8 cellular contexts compared by ENCODE assay signal in the genomic region with DNA sequence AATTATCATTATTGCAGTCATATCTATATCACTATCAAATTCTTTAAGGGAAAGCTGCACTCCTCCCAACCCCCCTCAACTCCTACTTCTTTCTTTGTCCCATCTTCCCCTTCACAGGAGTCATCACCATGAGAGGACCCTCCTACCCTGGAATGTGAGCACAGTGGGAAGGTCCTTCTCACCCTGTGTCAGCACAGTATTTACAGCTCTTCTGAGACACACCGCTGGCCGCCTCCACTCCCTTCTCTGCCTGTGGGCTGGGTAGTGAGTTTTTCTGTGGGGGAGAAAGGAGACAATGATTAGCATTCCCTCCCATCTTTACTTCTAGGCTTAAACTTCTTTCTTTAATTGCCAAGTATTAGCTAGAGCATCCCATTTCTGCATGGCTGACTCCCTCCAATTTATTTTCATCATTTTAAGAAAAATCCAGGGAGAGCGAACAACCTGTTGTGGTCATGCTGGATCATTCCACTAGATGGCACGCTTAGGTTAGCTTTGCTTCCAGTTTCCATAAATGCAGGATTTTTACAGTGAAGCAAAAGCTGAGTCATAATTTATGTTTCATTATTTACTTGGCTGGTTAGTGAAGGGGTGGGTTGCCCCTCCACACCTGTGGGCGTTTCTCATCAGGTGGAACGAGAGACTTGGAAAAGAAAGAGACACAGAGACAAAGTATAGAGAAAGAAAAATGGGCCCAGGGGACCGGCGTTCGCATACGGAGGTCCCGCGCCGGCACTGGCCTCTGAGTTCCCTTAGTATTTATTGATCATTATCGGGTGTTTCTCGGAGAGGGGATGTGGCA.
DNase-seq lines count a peak whose midpoint lies in the region; ATAC-seq and TF ChIP-seq lines count a peak whose summit lies in the region.

No MANE protein-coding gene starts in this region.

- H3K9me3 Mint-ChIP-seq in CD4-positive, alpha-beta T cell: no peaks in the 10 kb centered on the region
- H3K9me3 Mint-ChIP-seq in activated CD8-positive, alpha-beta T cell treated with anti-CD3 and anti-CD28 coated beads for 36 hours: peaks cover 2% of the 10 kb centered on the region
- peaks cover 8% of the 10 kb centered on the region for H3K9me3 Mint-ChIP-seq in nephron

- H3K4me1 Mint-ChIP-seq in CD4-positive, alpha-beta T cell (ENCODE audit: low read depth): peaks cover 15% of the 10 kb centered on the region
- peaks cover 12% of the 10 kb centered on the region for H3K4me1 Mint-ChIP-seq in activated CD8-positive, alpha-beta T cell treated with anti-CD3 and anti-CD28 coated beads for 36 hours (ENCODE audit: low read depth)
- peaks cover 37% of the 10 kb centered on the region for H3K4me1 Mint-ChIP-seq in nephron

- H3K27me3 ChIP-seq in CD4-positive, alpha-beta T cell (ENCODE audit: control insufficient read depth, insufficient read depth, low read length): no peaks in the 10 kb centered on the region

- no peaks in the 10 kb centered on the region for H3K36me3 Mint-ChIP-seq in CD4-positive, alpha-beta T cell (ENCODE audit: low read depth)
- H3K36me3 Mint-ChIP-seq in activated CD8-positive, alpha-beta T cell treated with anti-CD3 and anti-CD28 coated beads for 36 hours (ENCODE audit: low read depth): no peaks in the 10 kb centered on the region
- no peaks in the 10 kb centered on the region for H3K36me3 Mint-ChIP-seq in nephron (ENCODE audit: low read depth)

- peak overlapping the region; percentile 46 for H3K4me3 ChIP-seq in fibroblast of villous mesenchyme (ENCODE audit: low read depth, low read length)

- TF ChIP-seq CTCF in CD4-positive, alpha-beta T cell (IDR thresholded peaks at IDR 0.05): peak; percentile 32
- peak; percentile 63 for TF ChIP-seq CTCF in activated CD8-positive, alpha-beta T cell treated with anti-CD3 and anti-CD28 coated beads for 36 hours (IDR thresholded peaks at IDR 0.05)
- TF ChIP-seq CTCF in fibroblast of villous mesenchyme (IDR thresholded peaks at IDR 0.05; ENCODE audit: insufficient read depth, low read depth, low read length): peak; percentile 87
- peak; percentile 85 to 90 (median 86) for TF ChIP-seq CTCF in nephron (IDR thresholded peaks at IDR 0.05; ENCODE audit: unreplicated experiment in 3 of 3)

- POLR2A ChIA-PET in CD4-positive, alpha-beta T cell (lab: Charles Lee): no interaction called here
- POLR2A ChIA-PET in activated CD8-positive, alpha-beta T cell treated with anti-CD3 and anti-CD28 coated beads for 36 hours (lab: Charles Lee): no interaction called here

- H3K27me3 Mint-ChIP-seq in CD4-positive, alpha-beta T cell: no peaks in the 10 kb centered on the region
- no peaks in the 10 kb centered on the region for H3K27me3 Mint-ChIP-seq in activated CD8-positive, alpha-beta T cell treated with anti-CD3 and anti-CD28 coated beads for 36 hours
- H3K27me3 Mint-ChIP-seq in nephron (ENCODE audit: low read depth): no peaks in the 10 kb centered on the region

- intact Hi-C loops in CD4-positive, alpha-beta T cell (cut with DNase I, micrococcal nuclease): loop anchor here (1.0 to 5.0 kb wide), 3 partner anchors 399 to 452 kb away; no protein-coding TSS in a partner anchor
- intact Hi-C loops in activated CD8-positive, alpha-beta T cell treated with anti-CD3 and anti-CD28 coated beads for 36 hours (cut with micrococcal nuclease): loop anchor here (5.0 kb wide), 1 partner anchor 404 kb away; a partner anchor contains a TSS

- H3K27ac ChIP-seq in CD4-positive, alpha-beta T cell (ENCODE audit: low read depth, low read length): no peak overlapping the region

- no peaks in the 10 kb centered on the region for H3K9me3 ChIP-seq in CD4-positive, alpha-beta T cell (ENCODE audit: control insufficient read depth, low read length)

- ATAC-seq in CD4-positive, alpha-beta T cell (ENCODE audit: poor library complexity): peak; percentile 49
- ATAC-seq in GM18870 (IDR thresholded peaks at IDR 0.05; ENCODE audit: unreplicated experiment) (peak; percentile 97), HG03060 (IDR thresholded peaks at IDR 0.05; ENCODE audit: low read depth, unreplicated experiment) (peak; percentile 93)
- ATAC-seq in activated CD8-positive, alpha-beta T cell treated with anti-CD3 and anti-CD28 coated beads for 36 hours: peak; percentile 84

- H3K4me3 Mint-ChIP-seq in CD4-positive, alpha-beta T cell: peak overlapping the region; percentile 85
- H3K4me3 Mint-ChIP-seq in activated CD8-positive, alpha-beta T cell treated with anti-CD3 and anti-CD28 coated beads for 36 hours: peak overlapping the region; percentile 70
- peak overlapping the region; percentile 77 to 85 (median 83) for H3K4me3 Mint-ChIP-seq in nephron

- H3K27ac Mint-ChIP-seq in CD4-positive, alpha-beta T cell: no peak overlapping the region
- peak overlapping the region; percentile 45 for H3K27ac Mint-ChIP-seq in activated CD8-positive, alpha-beta T cell treated with anti-CD3 and anti-CD28 coated beads for 36 hours
- peak overlapping the region; percentile 77 to 83 (median 81) for H3K27ac Mint-ChIP-seq in nephron

- CTCF ChIA-PET in CD4-positive, alpha-beta T cell (lab: Charles Lee): no interaction called here
- CTCF ChIA-PET in activated CD8-positive, alpha-beta T cell treated with anti-CD3 and anti-CD28 coated beads for 36 hours (lab: Charles Lee): interaction anchor here (0.6 to 3.0 kb wide), 9 partner anchors 9 to 403 kb away, joined by 3 to 21 read pairs (median 3); no protein-coding TSS in a partner anchor

- DNase-seq in CD4-positive, alpha-beta T cell: no peak
- peak; percentile 30 for DNase-seq in NCI-H2081 treated with DMSO at 0.1 percent for 48 hours (lab: John Stamatoyannopoulos, UW)
- peak; percentile 60 for DNase-seq in activated CD8-positive, alpha-beta T cell treated with anti-CD3 and anti-CD28 coated beads for 36 hours
- peak; percentile 74 for DNase-seq in fibroblast of villous mesenchyme (ENCODE audit: low read depth)
- DNase-seq in activated effector memory CD4-positive, alpha-beta T cell treated with anti-CD3 and anti-CD28 coated beads, Interleukin-2, amount 50 U/mL, for 16 hours: no peak

Comparison
In these comparisons a context has a peak if more than half of its experiments do, and no peak if none do; other contexts are left out.
1. DNase-seq: peak in NCI-H2081 treated with DMSO at 0.1 percent for 48 hours (single experiment), activated CD8-positive, alpha-beta T cell treated with anti-CD3 and anti-CD28 coated beads for 36 hours (single experiment) and fibroblast of villous mesenchyme (single experiment); none in CD4-positive, alpha-beta T cell (0 of 10) and activated effector memory CD4-positive, alpha-beta T cell treated with anti-CD3 and anti-CD28 coated beads, Interleukin-2, amount 50 U/mL, for 16 hours (single experiment).
2. CTCF ChIP-seq: peak in every context shown above with its lines; median percentile 87 in fibroblast of villous mesenchyme; 86 in nephron; 63 in activated CD8-positive, alpha-beta T cell treated with anti-CD3 and anti-CD28 coated beads for 36 hours; 32 in CD4-positive, alpha-beta T cell.
3. Peak in every context shown above with its lines, with median percentiles within 50 percentile points of each other: ATAC-seq and H3K4me3 Mint-ChIP-seq.